In genomic region chr12:89416049-89416792, GRCh38 we compare ENCODE assay signal across 1 cellular context.
TF ChIP-seq lines count a peak whose summit lies in the region.

No MANE protein-coding gene starts in this region.

TF ChIP-seq in WTC11, 78 proteins besides CTCF, POLR2A, EP300 and RAD21 (continued from another document):
- no peak for TF ChIP-seq PRDM15 (CRISPR knock-in tag; IDR thresholded peaks at IDR 0.05)
- no peak for TF ChIP-seq ZNF263 (CRISPR knock-in tag; IDR thresholded peaks at IDR 0.05; ENCODE audit: low read depth)
- TF ChIP-seq NFATC4 (CRISPR knock-in tag; IDR thresholded peaks at IDR 0.05): no peak
- TF ChIP-seq TEAD1 (CRISPR knock-in tag; IDR thresholded peaks at IDR 0.05): no peak
- no peak for TF ChIP-seq MAX (CRISPR knock-in tag; IDR thresholded peaks at IDR 0.05)
- TF ChIP-seq OVOL2 (CRISPR knock-in tag; IDR thresholded peaks at IDR 0.05; ENCODE audit: borderline replicate concordance): no peak
- TF ChIP-seq ATF3 (CRISPR knock-in tag; conservative IDR thresholded peaks at IDR 0.05): no peak
- TF ChIP-seq NFYB (CRISPR knock-in tag; conservative IDR thresholded peaks at IDR 0.05; ENCODE audit: low read depth): no peak
